24 cellular contexts compared by ENCODE assay signal in genomic region chr22:43706151-43706550, GRCh38.
"Had no signal": no experiment of that assay in that cellular context is flagged by ENCODE, and none has a peak within 500 bp of the region (broad histone marks: within the 10 kb centered on the region; RNA-seq: fewer than 3 reads in every experiment).

No MANE protein-coding gene starts in this region.

- H3K36me3 ChIP-seq: neural progenitor cell, prostate gland, right atrium auricular region, thyroid gland had no signal

- ATAC-seq: activated CD8-positive, alpha-beta memory T cell treated with anti-CD3 and anti-CD28 coated beads, Interleukin-2, amount 10 ng/mL, durations not matched to agents 7 days and 5 days; activated T-helper 17 cell treated with anti-CD3 and anti-CD28 coated beads, Interleukin-2, amount 50 U/mL, for 72 hours; body of pancreas; effector memory CD8-positive, alpha-beta T cell; mucosa of descending colon had no signal

- H3K9me3 ChIP-seq: prostate gland, thyroid gland had no signal

- H3K4me1 ChIP-seq: body of pancreas, neural progenitor cell, prostate gland, right atrium auricular region, thyroid gland had no signal

- DNase-seq: activated CD4-positive, alpha-beta memory T cell treated with anti-CD3 and anti-CD28 coated beads, Interleukin-2, amount 10 ng/mL, durations not matched to agents 7 days and 5 days; activated CD4-positive, alpha-beta T cell treated with anti-CD3 and anti-CD28 coated beads for 48 hours; activated CD4-positive, CD25-positive, alpha-beta regulatory T cell; activated CD8-positive, alpha-beta memory T cell treated with anti-CD3 and anti-CD28 coated beads, Interleukin-2, amount 10 ng/mL, durations not matched to agents 7 days and 5 days; activated naive CD4-positive, alpha-beta T cell treated with Interleukin-2 at 50 U/mL for 16 hours; activated naive CD8-positive, alpha-beta T cell treated with anti-CD3 and anti-CD28 coated beads, Interleukin-2, amount 10 ng/mL, durations not matched to agents 7 days and 5 days; amygdala; body of pancreas; effector memory CD8-positive, alpha-beta T cell; foreskin fibroblast; hippocampal formation; immature natural killer cell; kidney glomerular epithelial cell; mucosa of descending colon; naive B cell; stimulated activated CD4-positive, alpha-beta T cell treated with anti-CD3 and anti-CD28 coated beads, Interleukin-2, amount 100 ng/mL, for 24 hours; stimulated activated naive CD4-positive, alpha-beta T cell treated with Interleukin-2 at 50 U/mL for 16 hours; T-helper 2 cell; thyroid gland had no signal

- H3K4me3 Mint-ChIP-seq: activated CD4-positive, alpha-beta memory T cell treated with anti-CD3 and anti-CD28 coated beads, Interleukin-2, amount 10 ng/mL, durations not matched to agents 7 days and 5 days; activated CD8-positive, alpha-beta memory T cell treated with anti-CD3 and anti-CD28 coated beads, Interleukin-2, amount 10 ng/mL, durations not matched to agents 7 days and 5 days; activated naive CD8-positive, alpha-beta T cell treated with anti-CD3 and anti-CD28 coated beads, Interleukin-2, amount 10 ng/mL, durations not matched to agents 7 days and 5 days; activated T-helper 17 cell treated with anti-CD3 and anti-CD28 coated beads, Interleukin-2, amount 50 U/mL, for 72 hours; effector memory CD8-positive, alpha-beta T cell; immature natural killer cell; memory B cell; naive B cell; neural progenitor cell had no signal

- H3K4me2 ChIP-seq: neural progenitor cell had no signal

- H3K27ac ChIP-seq: body of pancreas, neural progenitor cell, prostate gland, right atrium auricular region, thyroid gland had no signal

- H3K9ac ChIP-seq: neural progenitor cell had no signal

- H3K4me1 Mint-ChIP-seq: activated CD4-positive, alpha-beta memory T cell treated with anti-CD3 and anti-CD28 coated beads, Interleukin-2, amount 10 ng/mL, durations not matched to agents 7 days and 5 days; activated CD8-positive, alpha-beta memory T cell treated with anti-CD3 and anti-CD28 coated beads, Interleukin-2, amount 10 ng/mL, durations not matched to agents 7 days and 5 days; activated naive CD8-positive, alpha-beta T cell treated with anti-CD3 and anti-CD28 coated beads, Interleukin-2, amount 10 ng/mL, durations not matched to agents 7 days and 5 days; activated T-helper 17 cell treated with anti-CD3 and anti-CD28 coated beads, Interleukin-2, amount 50 U/mL, for 72 hours; immature natural killer cell; memory B cell; naive B cell; neural progenitor cell had no signal

- H3K27me3 ChIP-seq: body of pancreas, neural progenitor cell, right atrium auricular region, thyroid gland had no signal

- H3K4me3 ChIP-seq: mucosa of descending colon, neural progenitor cell, prostate gland, right atrium auricular region, thyroid gland had no signal

- H3K36me3 Mint-ChIP-seq: activated CD8-positive, alpha-beta memory T cell treated with anti-CD3 and anti-CD28 coated beads, Interleukin-2, amount 10 ng/mL, durations not matched to agents 7 days and 5 days; activated naive CD8-positive, alpha-beta T cell treated with anti-CD3 and anti-CD28 coated beads, Interleukin-2, amount 10 ng/mL, durations not matched to agents 7 days and 5 days; memory B cell had no signal

- H3K27ac Mint-ChIP-seq: activated CD4-positive, alpha-beta memory T cell treated with anti-CD3 and anti-CD28 coated beads, Interleukin-2, amount 10 ng/mL, durations not matched to agents 7 days and 5 days; activated CD8-positive, alpha-beta memory T cell treated with anti-CD3 and anti-CD28 coated beads, Interleukin-2, amount 10 ng/mL, durations not matched to agents 7 days and 5 days; activated naive CD8-positive, alpha-beta T cell treated with anti-CD3 and anti-CD28 coated beads, Interleukin-2, amount 10 ng/mL, durations not matched to agents 7 days and 5 days; activated T-helper 17 cell treated with anti-CD3 and anti-CD28 coated beads, Interleukin-2, amount 50 U/mL, for 72 hours; effector memory CD8-positive, alpha-beta T cell; immature natural killer cell; memory B cell; naive B cell; neural progenitor cell had no signal
